12 cellular contexts compared by ENCODE assay signal in genomic region chr2:188298937-188299371, GRCh38. TPM values are rescaled to one million over a fixed set of nuclear protein-coding genes. Genes with fewer than 3 reads are reported as not detected.
DNase-seq lines count a peak whose midpoint lies in the region; ATAC-seq and TF ChIP-seq lines count a peak whose summit lies in the region.
"Not testable (repeated sequence)": the region's sequence is repeated elsewhere in the genome, so short reads cannot be mapped to it uniquely, and the experiment has no call there.
"Had no signal": no experiment of that assay in that cellular context is flagged by ENCODE, and none has a peak within 500 bp of the region (broad histone marks: within the 10 kb centered on the region; RNA-seq: fewer than 3 reads in every experiment).

No MANE protein-coding gene starts in this region.

- not testable (repeated sequence) for TF ChIP-seq POLR2A in body of pancreas (IDR thresholded peaks at IDR 0.05)

- not testable (repeated sequence) for H3K27me3 ChIP-seq in H9 (ENCODE audit: insufficient read depth, low read length); body of pancreas; left lung

- not testable (repeated sequence) for H3K14ac ChIP-seq in H9 (ENCODE audit: insufficient read depth, low read length)

- H3K23me2 ChIP-seq in H9 (ENCODE audit: insufficient read length, low read depth, low read length, poor library complexity, severe bottlenecking), result not testable (repeated sequence)

- POLR2A ChIA-PET in WTC11 (lab: Charles Lee), result not testable (repeated sequence)

- not testable (repeated sequence) for H3K4ac ChIP-seq in H9 (ENCODE audit: low read depth, low read length)

- H4K91ac ChIP-seq in H9 (ENCODE audit: insufficient read length, low read depth, low read length), result not testable (repeated sequence)

- not testable (repeated sequence) for H2BK120ac ChIP-seq in H9 (ENCODE audit: low read depth, low read length, poor library complexity, severe bottlenecking)

- WGBS in H9 (ENCODE audit: extremely low coverage, insufficient read length, low lambda C conversion rate), result no CpG with 5 or more reads among the region's 4 CpGs
- 66 to 87% methylated on average over 4 of the region's 4 CpGs for WGBS in body of pancreas, 2 donors

- DNase-seq in A172 (ENCODE audit: low spot score), result peak; percentile 75
- DNase-seq in H9, result peak; percentile 79
- peak; percentile 23 for DNase-seq in NCI-H69 (lab: John Stamatoyannopoulos, UW)
- not testable (repeated sequence) for DNase-seq in WTC11 (ENCODE audit: low spot score); left lung
- peak in 3 of 4 donors; percentile 42 to 57 (median 50) for DNase-seq in body of pancreas
- DNase-seq in renal cortical epithelial cell (ENCODE audit: low read depth), result peak; percentile 58

- H3K79me2 ChIP-seq in H9 (ENCODE audit: insufficient read depth, low read length), result peaks cover 34% of the 10 kb centered on the region; the same call in 1 of the 2 replicates

- not testable (repeated sequence) for H3K9me3 ChIP-seq in H9 (ENCODE audit: control insufficient read depth, low read depth, low read length); body of pancreas; left lung

- not testable (repeated sequence) for H3K36me3 ChIP-seq in body of pancreas (replicated peaks in 1 of 2; ENCODE audit: insufficient read depth in 1 of 2, low read depth in 2 of 2); left lung

- H2AFZ ChIP-seq in H9 (ENCODE audit: low read length), result not testable (repeated sequence)

- H3K36me3 Mint-ChIP-seq in H9 (ENCODE audit: insufficient read depth in 1 of 3, low read depth in 3 of 3) (peaks cover 9 to 20% (median 15%) of the 10 kb centered on the region in 3 experiments; a peak in 6 of 7 replicates), WTC11 (peaks cover 18% of the 10 kb centered on the region)

- intact Hi-C loops in body of pancreas (cut with DNase I); left lung (cut with DNase I): not testable (repeated sequence)

- H3K9me3 Mint-ChIP-seq in H9, result peaks cover 0 to 15% of the 10 kb centered on the region in 2 experiments; a peak in 3 of 5 replicates
- peaks cover 12% of the 10 kb centered on the region for H3K9me3 Mint-ChIP-seq in WTC11

- not testable (repeated sequence) for TF ChIP-seq CTCF in H9 (conservative IDR thresholded peaks at IDR 0.05); WTC11 (IDR thresholded peaks at IDR 0.05); body of pancreas (IDR thresholded peaks at IDR 0.05); left lung (IDR thresholded peaks at IDR 0.05)

- not testable (repeated sequence) for H3K27me3 Mint-ChIP-seq in H9 (ENCODE audit: low read depth); WTC11 (ENCODE audit: low read depth)

- not testable (repeated sequence) for H4K8ac ChIP-seq in H9 (replicated peaks; ENCODE audit: insufficient read length, low read depth, low read length)

- not testable (repeated sequence) for H2BK20ac ChIP-seq in H9 (ENCODE audit: low read depth, low read length, poor library complexity, severe bottlenecking)

- H3K18ac ChIP-seq in H9 (ENCODE audit: insufficient read length, low read depth, low read length), result peak overlapping the region; percentile 13

- ATAC-seq in WTC11, result not testable (repeated sequence)
- ATAC-seq in body of pancreas (peak; percentile 88), esophagus mucosa (peak; percentile 90), left lung (peak; percentile 37)

- H3K4me3 Mint-ChIP-seq in H9 (peak overlapping the region in 1 of 2 experiments; percentile 53; a peak in 3 of 5 replicates), WTC11 (0 out of 2 replicates have a peak overlapping the region, but pooled peaks have one; percentile 4)

- peak overlapping the region; percentile 3 for H3K9ac ChIP-seq in H9 (ENCODE audit: extremely low read depth, insufficient read length, low read length)

- not testable (repeated sequence) for H3K4me3 ChIP-seq in body of pancreas, left lung

- CTCF ChIA-PET in WTC11 (lab: Charles Lee), result not testable (repeated sequence)

- not testable (repeated sequence) for H4K5ac ChIP-seq in H9 (ENCODE audit: insufficient read length, low read depth, low read length)

- H2BK12ac ChIP-seq in H9 (ENCODE audit: insufficient read length, low read depth, low read length), result not testable (repeated sequence)

- H3T11ph ChIP-seq in H9 (ENCODE audit: low read length), result not testable (repeated sequence)

- not testable (repeated sequence) for H2BK15ac ChIP-seq in H9 (ENCODE audit: low read depth, low read length)

- not testable (repeated sequence) for H3K79me1 ChIP-seq in H9 (ENCODE audit: insufficient read depth, low read depth, low read length, poor library complexity, severe bottlenecking)

- H3K23ac ChIP-seq in H9 (ENCODE audit: insufficient read length, low read depth, low read length), result not testable (repeated sequence)

- H3K4me1 ChIP-seq in H9 (ENCODE audit: insufficient read depth, low read length), result peaks cover 16% of the 10 kb centered on the region; the same call in 1 of the 2 replicates
- H3K4me1 ChIP-seq in body of pancreas, result peaks cover 22% of the 10 kb centered on the region
- peaks cover 0 to 10% of the 10 kb centered on the region in 2 donors for H3K4me1 ChIP-seq in left lung

- H3K27ac Mint-ChIP-seq in H9 (peak overlapping the region; percentile 88 to 90 (median 88); a peak in 6 of 7 replicates), WTC11 (peak overlapping the region; percentile 81)

- H3K4me1 Mint-ChIP-seq in H9 (peaks cover 64 to 65% of the 10 kb centered on the region in 2 experiments), WTC11 (peaks cover 64% of the 10 kb centered on the region)

- peak overlapping the region; percentile 24 for H3K4me2 ChIP-seq in H9 (ENCODE audit: insufficient read depth, insufficient read length, low read length)

- H4K20me1 ChIP-seq in H9 (ENCODE audit: control insufficient read depth, insufficient read depth, insufficient read length), result not testable (repeated sequence)

- peak overlapping the region; percentile 72 for H3K27ac ChIP-seq in H9 (ENCODE audit: insufficient read length, low read depth, low read length)
- peak overlapping the region in 1 of 4 donors; percentile 15 for H3K27ac ChIP-seq in body of pancreas
- not testable (repeated sequence) for H3K27ac ChIP-seq in left lung

- H2BK5ac ChIP-seq in H9 (ENCODE audit: insufficient read length, low read length), result not testable (repeated sequence)

- not testable (repeated sequence) for H3K56ac ChIP-seq in H9 (ENCODE audit: insufficient read length, low read depth, low read length)

- not testable (repeated sequence) for H2AK5ac ChIP-seq in H9 (ENCODE audit: insufficient read length, low read length)

TF ChIP-seq in WTC11, 78 proteins besides CTCF, POLR2A, EP300 and RAD21:
- peak; percentile 99 for TF ChIP-seq NFE2L1 (CRISPR knock-in tag; IDR thresholded peaks at IDR 0.05)
- peak; percentile 43; the same call in 1 of the 2 replicates for TF ChIP-seq USF1 (CRISPR knock-in tag; IDR thresholded peaks at IDR 0.05)
- TF ChIP-seq USF2 (CRISPR knock-in tag; IDR thresholded peaks at IDR 0.05), result peak; percentile 69
TF ChIP-seq in WTC11: peak in this region for 3; not testable (repeated sequence) for 75.

RNA-seq across cellular contexts. Expression of gene GULP1, which starts 7.3 kb away (rescaled TPM):
- total RNA-seq in A172 (2014; rRNA removed; shearing (Covaris generic)), result 234 and 320 TPM in 2 replicates
- total RNA-seq in H9 (2021) (124 and 140 TPM in 2 replicates), WTC11 (2021) (75.1 to 82.1 TPM (median 80.5 TPM) in 3 replicates), body of pancreas (10 to 100 TPM; 24.7 to 50.3 TPM), esophagus mucosa (10.2 TPM), left lung (10 to 100 TPM; 27.5 to 38.1 TPM), renal cortical epithelial cell (130 and 159 TPM in 2 replicates)
- total RNA-seq: activated CD8-positive, alpha-beta T cell treated with anti-CD3 and anti-CD28 coated beads for 36 hours; activated T-helper 2 cell treated with anti-CD3 and anti-CD28 coated beads, Interferon-gamma antibody, Interleukin-2, Interleukin-4, amounts not matched to agents 10 μg/mL and 5 μg/mL and 100 μg/mL, durations not matched to agents 14 hours and 24 hours and 36 hours; natural killer cell; T-helper 17 cell had no signal
